In genomic region chr17:11997147-11997971, GRCh38 we compare ENCODE assay signal across 8 cellular contexts. TPM values are rescaled to one million over a fixed set of nuclear protein-coding genes. Genes with fewer than 3 reads are reported as not detected.
DNase-seq lines count a peak whose midpoint lies in the region; ATAC-seq and TF ChIP-seq lines count a peak whose summit lies in the region.

Gene ZNF18, minus strand, starts transcription at chr17:11997475. Its CDS starts 4,646 bp downstream, at chr17:11992829.

- no peaks in the 10 kb centered on the region for H3K27me3 ChIP-seq in GM23338 (ENCODE audit: insufficient read depth)

- H3K9me2 ChIP-seq in GM23338 (ENCODE audit: insufficient read depth), result no peaks in the 10 kb centered on the region

- TF ChIP-seq CTCF in GM23338 (conservative IDR thresholded peaks at IDR 0.05; ENCODE audit: low read depth in 2 of 2), result no peak
- no peak for TF ChIP-seq CTCF in fibroblast of pulmonary artery (IDR thresholded peaks at IDR 0.05; ENCODE audit: low read length, missing control alignments)
- TF ChIP-seq CTCF in nephron progenitor cell (IDR thresholded peaks at IDR 0.05), result no peak

- H3K36me3 Mint-ChIP-seq in GM23338 (ENCODE audit: low read depth), result peaks cover 10% of the 10 kb centered on the region
- H3K36me3 Mint-ChIP-seq in activated T-helper 2 cell treated with anti-CD3 and anti-CD28 coated beads, Interferon-gamma antibody, Interleukin-2, Interleukin-4, amounts not matched to agents 10 μg/mL and 5 μg/mL and 100 μg/mL, durations not matched to agents 14 hours and 24 hours and 36 hours (ENCODE audit: low read depth), result peaks cover 8% of the 10 kb centered on the region
- H3K36me3 Mint-ChIP-seq in nephron progenitor cell (ENCODE audit: low read depth), result peaks cover 9% of the 10 kb centered on the region
- H3K36me3 Mint-ChIP-seq in stimulated activated naive CD8-positive, alpha-beta T cell treated with anti-CD3 and anti-CD28 coated beads, Interleukin-15, Interleukin-2, amounts not matched to agents 100 ng/mL and 50 ng/mL, for 24 hours (ENCODE audit: low read depth), result peaks cover 8% of the 10 kb centered on the region

- peak within 1 kb of the TSS; percentile 80; the same call in 1 of the 2 replicates for H2AFZ ChIP-seq in GM23338

- H3K36me3 ChIP-seq in GM23338 (ENCODE audit: insufficient read depth), result no peaks in the 10 kb centered on the region

- peak within 1 kb of the TSS; percentile 95 for H3K27ac ChIP-seq in GM23338 (ENCODE audit: low read depth)

- H3K9me3 Mint-ChIP-seq in GM23338, result no peaks in the 10 kb centered on the region; the same call in 2 of the 3 replicates
- H3K9me3 Mint-ChIP-seq in activated T-helper 2 cell treated with anti-CD3 and anti-CD28 coated beads, Interferon-gamma antibody, Interleukin-2, Interleukin-4, amounts not matched to agents 10 μg/mL and 5 μg/mL and 100 μg/mL, durations not matched to agents 14 hours and 24 hours and 36 hours, result no peaks in the 10 kb centered on the region
- H3K9me3 Mint-ChIP-seq in nephron progenitor cell, result no peaks in the 10 kb centered on the region
- H3K9me3 Mint-ChIP-seq in stimulated activated naive CD8-positive, alpha-beta T cell treated with anti-CD3 and anti-CD28 coated beads, Interleukin-15, Interleukin-2, amounts not matched to agents 100 ng/mL and 50 ng/mL, for 24 hours, result no peaks in the 10 kb centered on the region

- H3K4me1 Mint-ChIP-seq in GM23338, result peaks cover 15% of the 10 kb centered on the region
- peaks cover 10% of the 10 kb centered on the region for H3K4me1 Mint-ChIP-seq in activated T-helper 2 cell treated with anti-CD3 and anti-CD28 coated beads, Interferon-gamma antibody, Interleukin-2, Interleukin-4, amounts not matched to agents 10 μg/mL and 5 μg/mL and 100 μg/mL, durations not matched to agents 14 hours and 24 hours and 36 hours (ENCODE audit: low read depth)
- H3K4me1 Mint-ChIP-seq in nephron progenitor cell, result peaks cover 22% of the 10 kb centered on the region
- peaks cover 29% of the 10 kb centered on the region for H3K4me1 Mint-ChIP-seq in stimulated activated naive CD8-positive, alpha-beta T cell treated with anti-CD3 and anti-CD28 coated beads, Interleukin-15, Interleukin-2, amounts not matched to agents 100 ng/mL and 50 ng/mL, for 24 hours (ENCODE audit: low read depth)

- H4K20me1 ChIP-seq in GM23338 (replicated peaks; ENCODE audit: insufficient read depth), result no peaks in the 10 kb centered on the region

- peaks cover 8% of the 10 kb centered on the region; the same call in 1 of the 2 replicates for H3K79me2 ChIP-seq in GM23338 (replicated peaks; ENCODE audit: insufficient read depth)

- H3K27ac Mint-ChIP-seq in GM23338 (peak within 1 kb of the TSS; percentile 99), nephron progenitor cell (peak within 1 kb of the TSS; percentile 97)
- peak within 1 kb of the TSS; percentile 89 for H3K27ac Mint-ChIP-seq in activated T-helper 2 cell treated with anti-CD3 and anti-CD28 coated beads, Interferon-gamma antibody, Interleukin-2, Interleukin-4, amounts not matched to agents 10 μg/mL and 5 μg/mL and 100 μg/mL, durations not matched to agents 14 hours and 24 hours and 36 hours
- peak within 1 kb of the TSS; percentile 89 for H3K27ac Mint-ChIP-seq in stimulated activated naive CD8-positive, alpha-beta T cell treated with anti-CD3 and anti-CD28 coated beads, Interleukin-15, Interleukin-2, amounts not matched to agents 100 ng/mL and 50 ng/mL, for 24 hours

- DNase-seq in EH (ENCODE audit: low read depth) (peak; percentile 95), GM23338 (ENCODE audit: low spot score) (peak; percentile 97), Kasumi-1 (lab: John Stamatoyannopoulos, UW) (peak; percentile 65 to 67), RPMI8226 (peak; percentile 93), fibroblast of pulmonary artery (ENCODE audit: low read depth) (peak; percentile 94), nephron progenitor cell (peak; percentile 97)
- peak; percentile 94 for DNase-seq in activated T-helper 2 cell treated with anti-CD3 and anti-CD28 coated beads, Interferon-gamma antibody, Interleukin-2, Interleukin-4, amounts not matched to agents 10 μg/mL and 5 μg/mL and 100 μg/mL, durations not matched to agents 14 hours and 24 hours and 36 hours (ENCODE audit: low spot score)

- H3K4me3 Mint-ChIP-seq in GM23338, result peak within 1 kb of the TSS; percentile 88
- H3K4me3 Mint-ChIP-seq in activated T-helper 2 cell treated with anti-CD3 and anti-CD28 coated beads, Interferon-gamma antibody, Interleukin-2, Interleukin-4, amounts not matched to agents 10 μg/mL and 5 μg/mL and 100 μg/mL, durations not matched to agents 14 hours and 24 hours and 36 hours (ENCODE audit: low read depth), result peak within 1 kb of the TSS; percentile 94
- H3K4me3 Mint-ChIP-seq in nephron progenitor cell, result peak within 1 kb of the TSS; percentile 90
- peak within 1 kb of the TSS; percentile 90 for H3K4me3 Mint-ChIP-seq in stimulated activated naive CD8-positive, alpha-beta T cell treated with anti-CD3 and anti-CD28 coated beads, Interleukin-15, Interleukin-2, amounts not matched to agents 100 ng/mL and 50 ng/mL, for 24 hours

- H3K27me3 Mint-ChIP-seq in GM23338 (ENCODE audit: insufficient read depth, low read depth, poor library complexity) (peaks cover 6% of the 10 kb centered on the region), nephron progenitor cell (ENCODE audit: low read depth, poor library complexity) (peaks cover 4% of the 10 kb centered on the region)
- no peaks in the 10 kb centered on the region for H3K27me3 Mint-ChIP-seq in activated T-helper 2 cell treated with anti-CD3 and anti-CD28 coated beads, Interferon-gamma antibody, Interleukin-2, Interleukin-4, amounts not matched to agents 10 μg/mL and 5 μg/mL and 100 μg/mL, durations not matched to agents 14 hours and 24 hours and 36 hours (ENCODE audit: low read depth)
- no peaks in the 10 kb centered on the region for H3K27me3 Mint-ChIP-seq in stimulated activated naive CD8-positive, alpha-beta T cell treated with anti-CD3 and anti-CD28 coated beads, Interleukin-15, Interleukin-2, amounts not matched to agents 100 ng/mL and 50 ng/mL, for 24 hours

- H3K4me2 ChIP-seq in GM23338, result peak within 1 kb of the TSS; percentile 89

- ATAC-seq in GM23338, result peak; percentile 97

- peaks cover 14% of the 10 kb centered on the region for H3K4me1 ChIP-seq in GM23338 (ENCODE audit: insufficient read depth)

- H3K4me3 ChIP-seq in GM23338 (peak within 1 kb of the TSS; percentile 65), fibroblast of pulmonary artery (replicated peaks; ENCODE audit: low read depth, low read length) (peak within 1 kb of the TSS; percentile 94)

- intact Hi-C loops in activated T-helper 2 cell treated with anti-CD3 and anti-CD28 coated beads, Interferon-gamma antibody, Interleukin-2, Interleukin-4, amounts not matched to agents 10 μg/mL and 5 μg/mL and 100 μg/mL, durations not matched to agents 14 hours and 24 hours and 36 hours (cut with micrococcal nuclease), result loop anchor here (1.0 to 5.0 kb wide), 3 partner anchors 23 to 1021 kb away; partner anchors contain the start of genes ELAC2 and MAP2K4

- H3F3A ChIP-seq in GM23338 (replicated peaks; ENCODE audit: low read depth), result peaks cover 5% of the 10 kb centered on the region; the same call in 1 of the 2 replicates

TF ChIP-seq in GM23338, 12 proteins besides CTCF, POLR2A, EP300 and RAD21:
- TF ChIP-seq POLR2AphosphoS5 (IDR thresholded peaks at IDR 0.05; ENCODE audit: low read depth) (peak; percentile 88), EZH2phosphoT487 (IDR thresholded peaks at IDR 0.05; ENCODE audit: unreplicated experiment) (no peak), CREB1 (CRISPR knock-in tag; IDR thresholded peaks at IDR 0.05; ENCODE audit: low read depth) (peak; percentile 52), STAT1 (IDR thresholded peaks at IDR 0.05; ENCODE audit: unreplicated experiment) (no peak), ZNF114 (CRISPR knock-in tag; IDR thresholded peaks at IDR 0.05) (no peak), ZNF331 (CRISPR knock-in tag; IDR thresholded peaks at IDR 0.05; ENCODE audit: low read depth) (no peak)

RNA-seq across cellular contexts. Expression of gene ZNF18, which starts in this region (rescaled TPM):
- 9.2 and 9.8 TPM in 2 replicates for total RNA-seq in GM23338 (2014; rRNA removed; shearing (Covaris generic))
- 5.9 TPM in 2 replicates for polyA plus RNA-seq in GM23338 (2016; fragmentation: Nextera tagmentation; extraction: Ambion mirVana)
- total RNA-seq in activated T-helper 2 cell treated with anti-CD3 and anti-CD28 coated beads, Interferon-gamma antibody, Interleukin-2, Interleukin-4, amounts not matched to agents 10 μg/mL and 5 μg/mL and 100 μg/mL, durations not matched to agents 14 hours and 24 hours and 36 hours, result 6.1 and 6.8 TPM in 2 replicates

Comparison
In these comparisons a context has a peak if more than half of its experiments do, and no peak if none do; other contexts are left out.
1. Peak in every context shown above with its lines: DNase-seq, ATAC-seq, H3K4me3 ChIP-seq and H3K27ac ChIP-seq.